Comparison of ENCODE assay signal across 8 cellular contexts in genomic region chr11:117180020-117180419, GRCh38. TPM values are rescaled to one million over a fixed set of nuclear protein-coding genes. Genes with fewer than 3 reads are reported as not detected.
A peak's percentile ranks its signal among the peaks of the same experiment; 100 is the strongest.
DNase-seq lines count a peak whose midpoint lies in the region; ATAC-seq and TF ChIP-seq lines count a peak whose summit lies in the region.

No MANE protein-coding gene starts in this region.

- H2AFZ ChIP-seq in mammary epithelial cell (ENCODE audit: low read depth, low read length): peak overlapping the region; percentile 88

- no peak overlapping the region for H3K27ac ChIP-seq in mammary epithelial cell (ENCODE audit: insufficient read depth, low read depth, low read length)
- H3K27ac ChIP-seq in muscle layer of colon (ENCODE audit: low read depth, low read length): peak overlapping the region; percentile 91

- H3K4me2 ChIP-seq in mammary epithelial cell (ENCODE audit: insufficient read depth, low read depth, low read length): peak overlapping the region; percentile 100

- dilution Hi-C loops in mammary epithelial cell (cut with HindIII; ENCODE audit: low sequenced_read_pairs): no loop called here

- POLR2A ChIA-PET in BJ (lab: Charles Lee): interaction anchor here (0.8 to 0.9 kb wide), 2 partner anchors 17 to 42 kb away, joined by 3 to 6 read pairs; no protein-coding TSS in a partner anchor

- H3K36me3 ChIP-seq in BJ (ENCODE audit: control insufficient read depth, insufficient read depth, low read length): peaks cover 9% of the 10 kb centered on the region
- H3K36me3 ChIP-seq in mammary epithelial cell (ENCODE audit: insufficient read depth, low read length): no peaks in the 10 kb centered on the region
- peaks cover 22% of the 10 kb centered on the region for H3K36me3 ChIP-seq in muscle layer of colon (ENCODE audit: insufficient read depth, low read length)

- H4K20me1 ChIP-seq in mammary epithelial cell (ENCODE audit: insufficient read depth, low read length): no peaks in the 10 kb centered on the region

- no peak for ATAC-seq in HG02588 (IDR thresholded peaks at IDR 0.05; ENCODE audit: unreplicated experiment)

- intact Hi-C loops in mammary epithelial cell (cut with micrococcal nuclease): no loop called here

- no TSS peak for BruUV-seq in mammary epithelial cell (replicated peaks; lab: Mats Ljungman, UMichigan)

- H3K79me2 ChIP-seq in mammary epithelial cell (ENCODE audit: insufficient read depth, low read length): no peaks in the 10 kb centered on the region

- in situ Hi-C loops in mammary epithelial cell (cut with MboI; ENCODE audit: low sequenced_read_pairs in 2 of 2): no loop called here

- H3K9me3 ChIP-seq in mammary epithelial cell (replicated peaks; ENCODE audit: insufficient read depth, low read length): no peaks in the 10 kb centered on the region
- no peaks in the 10 kb centered on the region for H3K9me3 ChIP-seq in muscle layer of colon (ENCODE audit: low read length)

- TF ChIP-seq CTCF in BJ (IDR thresholded peaks at IDR 0.05; ENCODE audit: insufficient read depth, low read depth, low read length) (no peak), mammary epithelial cell (conservative IDR thresholded peaks at IDR 0.05 in 1 of 2, IDR thresholded peaks at IDR 0.05 in 1 of 2; ENCODE audit: extremely low read depth in 1 of 2, insufficient read depth in 1 of 2, low read depth in 1 of 2, low read length in 2 of 2) (no peak)

- H3K27me3 ChIP-seq in BJ (ENCODE audit: control insufficient read depth, insufficient read depth, low read length) (no peaks in the 10 kb centered on the region), mammary epithelial cell (ENCODE audit: insufficient read depth, low read length) (no peaks in the 10 kb centered on the region), muscle layer of colon (ENCODE audit: control insufficient read depth in 1 of 2, insufficient read depth in 2 of 2, low read length in 2 of 2) (no peaks in the 10 kb centered on the region)

- H3K4me1 ChIP-seq in mammary epithelial cell (ENCODE audit: insufficient read depth, low read length): peaks cover 25% of the 10 kb centered on the region
- peaks cover 30% of the 10 kb centered on the region for H3K4me1 ChIP-seq in muscle layer of colon (ENCODE audit: insufficient read depth, low read length)

- H3K9ac ChIP-seq in mammary epithelial cell (ENCODE audit: insufficient read depth, low read length) (no peak overlapping the region), muscle layer of colon (ENCODE audit: low read length) (peak overlapping the region; percentile 47)

- WGBS in mammary epithelial cell (ENCODE audit: low coverage, missing lambda C conversion rate): 13% methylated on average over 3 of the region's 4 CpGs

- CTCF ChIA-PET in BJ (lab: Yijun Ruan, JAX): interaction anchor here (1.0 to 4.1 kb wide), 8 partner anchors 8 to 74 kb away, joined by 3 to 44 read pairs (median 16); partner anchors contain the start of genes PCSK7 and RNF214
- CTCF ChIA-PET in mammary epithelial cell (lab: Charles Lee; ENCODE audit: low non-redundant PET): interaction anchor here (0.6 to 1.0 kb wide), 3 partner anchors 42 to 344 kb away, joined by 3 to 11 read pairs (median 5); no protein-coding TSS in a partner anchor

- DNase-seq in BJ (ENCODE audit: low read depth) (no peak), mammary epithelial cell (no peak), T1000 (lab: John Stamatoyannopoulos, UW) (no peak), NOMO-1 treated with dmso at 0.1 percent for 144 hours (lab: John Stamatoyannopoulos, UW; ENCODE audit: unreplicated experiment) (no peak)
- peak; percentile 36 for DNase-seq in Jurkat, Clone E6-1 (ENCODE audit: low read depth, low spot score)
- no peak for DNase-seq in effector CD4-positive, alpha-beta T cell

- H3K4me3 ChIP-seq in BJ (ENCODE audit: low read depth, low read length): peak overlapping the region; percentile 71
- peak overlapping the region; percentile 64 for H3K4me3 ChIP-seq in Jurkat, Clone E6-1 (ENCODE audit: low read length)
- peak overlapping the region; percentile 19 to 80 (median 74) for H3K4me3 ChIP-seq in mammary epithelial cell (replicated peaks in 1 of 3; ENCODE audit: insufficient read depth in 1 of 3, low read depth in 2 of 3, low read length in 3 of 3)
- peak overlapping the region; percentile 72 to 95 for H3K4me3 ChIP-seq in muscle layer of colon (ENCODE audit: low read depth in 1 of 2, low read length in 2 of 2)

RNA-seq across cellular contexts. Expression of gene SIDT2, which starts 1.5 kb away (rescaled TPM):
- 44.4 and 71.3 TPM in 2 replicates for polyA plus RNA-seq in BJ (2011; rRNA removed)
- polyA minus RNA-seq in BJ (2011; rRNA and poly(A)+ RNA removed): 75.4 and 78.3 TPM in 2 replicates
- polyA plus RNA-seq in Jurkat, Clone E6-1 (2012; ENCODE audit: insufficient read depth, insufficient read length): 26.6 TPM
- 10 to 100 TPM; 17.2 to 30.6 TPM for total RNA-seq in mammary epithelial cell
- polyA plus RNA-seq in mammary epithelial cell: 16.2 TPM
- 95.0 TPM for polyA minus RNA-seq in mammary epithelial cell

RNA-seq across cellular contexts. Expression of gene TAGLN, which starts 19.1 kb away (rescaled TPM):
- 5,131 and 6,322 TPM in 2 replicates for polyA plus RNA-seq in BJ (2011; rRNA removed)
- polyA minus RNA-seq in BJ (2011; rRNA and poly(A)+ RNA removed): 562 and 936 TPM in 2 replicates
- 5.0 TPM for polyA plus RNA-seq in Jurkat, Clone E6-1 (2012; ENCODE audit: insufficient read depth, insufficient read length)
- total RNA-seq in mammary epithelial cell: 1,000 to 10,000 TPM in 1 of 2 donors, 100 to 1,000 TPM in 1; 171 to 3,470 TPM
- 55.9 TPM for polyA plus RNA-seq in mammary epithelial cell
- polyA minus RNA-seq in mammary epithelial cell: 8.0 TPM

RNA-seq across cellular contexts. Expression of gene PAFAH1B2, which starts 35.9 kb away (rescaled TPM):
- polyA plus RNA-seq in BJ (2011; rRNA removed): 51.2 and 52.8 TPM in 2 replicates
- polyA minus RNA-seq in BJ (2011; rRNA and poly(A)+ RNA removed): 113 and 154 TPM in 2 replicates
- 16.4 TPM for polyA plus RNA-seq in Jurkat, Clone E6-1 (2012; ENCODE audit: insufficient read depth, insufficient read length)
- 100 to 1,000 TPM; 129 to 177 TPM for total RNA-seq in mammary epithelial cell
- polyA plus RNA-seq in mammary epithelial cell: 75.2 TPM
- polyA minus RNA-seq in mammary epithelial cell: 222 TPM

RNA-seq across cellular contexts. Expression of gene PCSK7, which starts 51.9 kb away (rescaled TPM):
- polyA plus RNA-seq in BJ (2011; rRNA removed) (20.8 and 32.8 TPM in 2 replicates), mammary epithelial cell (39.1 TPM)
- polyA minus RNA-seq in BJ (2011; rRNA and poly(A)+ RNA removed): 28.9 and 29.6 TPM in 2 replicates
- 34.8 TPM for polyA plus RNA-seq in Jurkat, Clone E6-1 (2012; ENCODE audit: insufficient read depth, insufficient read length)
- 10 to 100 TPM; 48.8 to 80.9 TPM for total RNA-seq in mammary epithelial cell
- polyA minus RNA-seq in mammary epithelial cell: 37.9 TPM

RNA-seq across cellular contexts. Expression of gene RNF214, which starts 52.5 kb away (rescaled TPM):
- 11.5 and 17.1 TPM in 2 replicates for polyA plus RNA-seq in BJ (2011; rRNA removed)
- 25.8 and 26.0 TPM in 2 replicates for polyA minus RNA-seq in BJ (2011; rRNA and poly(A)+ RNA removed)
- 25.1 TPM for polyA plus RNA-seq in Jurkat, Clone E6-1 (2012; ENCODE audit: insufficient read depth, insufficient read length)
- 10 to 100 TPM; 10.3 to 22.4 TPM for total RNA-seq in mammary epithelial cell
- 8.5 TPM for polyA plus RNA-seq in mammary epithelial cell
- 34.6 TPM for polyA minus RNA-seq in mammary epithelial cell

Comparison
In these comparisons a context has a peak if more than half of its experiments do, and no peak if none do; other contexts are left out.
1. RNA of gene TAGLN, which starts 19.1 kb away (polyA plus RNA-seq): 5,131 to 6,322 TPM in BJ; 55.9 TPM in mammary epithelial cell (single experiment); every median in the first group is over 10 times any median in the second.
2. Peak in every context shown above with its lines, with median percentiles within 50 percentile points of each other: H3K4me3 ChIP-seq.